In the genomic region with DNA sequence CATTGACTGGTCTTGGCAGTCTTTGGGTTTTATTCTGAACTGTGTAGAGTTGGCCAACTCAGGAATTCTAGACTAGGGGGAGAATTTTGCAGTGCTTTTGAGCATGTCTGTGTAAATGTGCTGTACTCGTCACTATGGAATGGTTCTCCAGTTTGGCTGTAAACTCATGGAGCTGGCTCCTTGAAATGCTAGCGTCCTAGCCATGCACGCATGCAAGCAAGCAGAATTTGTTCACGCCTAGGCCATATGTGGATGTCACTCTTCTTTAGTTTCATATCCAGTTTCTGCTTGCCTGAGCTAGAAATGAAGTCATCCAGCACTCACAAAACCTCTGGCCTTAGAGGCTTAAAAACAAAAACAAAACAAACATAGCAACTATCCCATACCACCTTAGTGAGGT, we compare ENCODE assay signal across 7 cellular contexts. TPM values are rescaled to one million over a fixed set of nuclear protein-coding genes. Genes with fewer than 3 reads are reported as not detected.
DNase-seq lines count a peak whose midpoint lies in the region; ATAC-seq and TF ChIP-seq lines count a peak whose summit lies in the region.
"Not testable (repeated sequence)": the region's sequence is repeated elsewhere in the genome, so short reads cannot be mapped to it uniquely, and the experiment has no call there.

No MANE protein-coding gene starts in this region.

- H3K9me3 Mint-ChIP-seq in IgD-negative memory B cell; central memory CD8-positive, alpha-beta T cell; memory B cell: not testable (repeated sequence)

- H3K4me1 Mint-ChIP-seq in IgD-negative memory B cell; central memory CD8-positive, alpha-beta T cell; memory B cell: not testable (repeated sequence)

- H3K27ac Mint-ChIP-seq in IgD-negative memory B cell (peak overlapping the region; percentile 46 to 87 (median 56)), memory B cell (peak overlapping the region; percentile 88)
- H3K27ac Mint-ChIP-seq in central memory CD8-positive, alpha-beta T cell (ENCODE audit: low read depth) = peak overlapping the region; percentile 55

- not testable (repeated sequence) for H3K36me3 Mint-ChIP-seq in IgD-negative memory B cell; central memory CD8-positive, alpha-beta T cell (ENCODE audit: insufficient read depth); memory B cell

- H3K4me3 Mint-ChIP-seq in IgD-negative memory B cell = peak overlapping the region in 1 of 4 donors; percentile 55
- not testable (repeated sequence) for H3K4me3 Mint-ChIP-seq in central memory CD8-positive, alpha-beta T cell; memory B cell

- ATAC-seq in GM18505 (IDR thresholded peaks at IDR 0.05; ENCODE audit: unreplicated experiment) (peak; percentile 41), GM21390 (IDR thresholded peaks at IDR 0.05; ENCODE audit: unreplicated experiment) (peak; percentile 45), HG03045 (IDR thresholded peaks at IDR 0.05; ENCODE audit: unreplicated experiment) (peak; percentile 61), memory B cell (ENCODE audit: low read depth) (peak; percentile 74)
- peak; percentile 37 for ATAC-seq in central memory CD8-positive, alpha-beta T cell (replicated peaks; ENCODE audit: extremely low read depth, poor library complexity, severe bottlenecking)

- not testable (repeated sequence) for H3K27me3 Mint-ChIP-seq in IgD-negative memory B cell; central memory CD8-positive, alpha-beta T cell; memory B cell

- TF ChIP-seq POLR2A in GM18505 (IDR thresholded peaks at IDR 0.05; ENCODE audit: borderline replicate concordance, extremely low read depth, insufficient read depth, insufficient read length) = not testable (repeated sequence)

- DNase-seq in RPMI8226 (peak; percentile 30), memory B cell (ENCODE audit: low spot score in 2 of 2) (peak; percentile 46 to 47)
- DNase-seq in central memory CD8-positive, alpha-beta T cell (ENCODE audit: low spot score in 2 of 2) = not testable (repeated sequence)

RNA-seq across cellular contexts. Expression of a gene that starts 36.9 kb away (rescaled TPM):
- 22.8 TPM for polyA plus RNA-seq in IgD-negative memory B cell

RNA-seq across cellular contexts. Expression of a gene that starts 37.6 kb away (rescaled TPM):
- polyA plus RNA-seq in IgD-negative memory B cell = 0.51 TPM
